Comparison of ENCODE assay signal across 8 cellular contexts in the genomic region with DNA sequence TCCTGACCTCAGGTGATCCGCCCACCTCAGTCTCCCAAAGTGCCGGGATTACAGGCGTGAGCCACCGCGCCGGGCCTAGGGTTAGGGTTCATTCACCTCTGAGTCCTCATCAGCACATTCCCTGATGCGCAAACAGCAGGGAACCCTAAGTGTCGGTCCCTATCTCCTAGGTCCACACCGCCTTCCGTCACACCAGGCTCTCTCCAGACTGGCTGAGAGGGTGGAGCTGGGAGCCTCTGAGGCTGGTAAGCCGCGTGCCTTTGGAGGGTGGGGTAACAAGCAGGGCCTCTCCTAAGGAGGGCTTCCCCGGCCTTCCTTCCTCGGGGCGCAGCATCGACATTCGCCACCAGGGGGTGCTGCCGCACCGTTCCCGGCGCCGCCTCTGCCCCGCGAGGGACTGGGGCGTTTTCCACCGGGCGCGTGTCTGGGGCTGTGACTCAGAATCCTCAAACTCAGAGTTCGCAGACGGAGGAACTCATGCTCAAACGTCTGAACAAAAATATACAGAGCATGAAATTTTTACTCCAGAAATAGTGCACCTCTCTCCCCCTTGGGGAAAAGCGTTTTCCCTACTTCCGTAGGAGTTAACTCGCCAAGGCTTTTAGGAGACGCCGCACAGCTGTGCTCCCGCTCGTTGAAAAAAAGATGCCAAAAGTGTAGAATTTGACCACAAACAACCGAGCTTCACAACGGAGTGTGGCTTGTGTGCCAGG.
DNase-seq lines count a peak whose midpoint lies in the region; ATAC-seq and TF ChIP-seq lines count a peak whose summit lies in the region.

No MANE protein-coding gene starts in this region.

- no peak overlapping the region for H3K27ac Mint-ChIP-seq in activated naive CD8-positive, alpha-beta T cell

- peak; percentile 12 for TF ChIP-seq POLR2A in ovary (IDR thresholded peaks at IDR 0.05)
- no peak for TF ChIP-seq POLR2A in thyroid gland (IDR thresholded peaks at IDR 0.05)

- no peaks in the 10 kb centered on the region for H3K9me3 Mint-ChIP-seq in activated naive CD8-positive, alpha-beta T cell (ENCODE audit: low read depth)

- H3K4me1 Mint-ChIP-seq in activated naive CD8-positive, alpha-beta T cell (ENCODE audit: low read depth): no peaks in the 10 kb centered on the region

- H3K27me3 ChIP-seq in ovary (no peaks in the 10 kb centered on the region), thyroid gland (no peaks in the 10 kb centered on the region)

- H3K27ac ChIP-seq in ovary (peak overlapping the region; percentile 54 to 63), thyroid gland (peak overlapping the region in 2 of 3 donors; percentile 8 to 46)

- 5 to 6% (median 5%) methylated on average over 40 of the region's 40 CpGs for WGBS in ovary, 3 donors
- WGBS in thyroid gland, 2 donors: 13 to 14% methylated on average over 25 to 39 of the region's 40 CpGs

- ATAC-seq in GM21528 (IDR thresholded peaks at IDR 0.05; ENCODE audit: low FRiP score, unreplicated experiment): peak; percentile 80
- ATAC-seq in Right ventricle myocardium inferior: peak; percentile 93

- DNase-seq in DMS79 (lab: John Stamatoyannopoulos, UW) (peak; percentile 34), Kasumi-1 (lab: John Stamatoyannopoulos, UW) (peak; percentile 62 to 79), SKM-1 (lab: John Stamatoyannopoulos, UW; ENCODE audit: unreplicated experiment) (peak; percentile 30), Right ventricle myocardium inferior (ENCODE audit: missing footprints) (peak; percentile 91), ovary (peak; percentile 84 to 94 (median 91)), thyroid gland (peak; percentile 84 to 89)

- H3K4me3 Mint-ChIP-seq in activated naive CD8-positive, alpha-beta T cell: peak overlapping the region; percentile 20

- no peaks in the 10 kb centered on the region for H3K36me3 Mint-ChIP-seq in activated naive CD8-positive, alpha-beta T cell

- H3K27me3 Mint-ChIP-seq in activated naive CD8-positive, alpha-beta T cell: peaks cover 11% of the 10 kb centered on the region

- H3K4me1 ChIP-seq in ovary (ENCODE audit: insufficient read depth) (no peaks in the 10 kb centered on the region), thyroid gland (peaks cover 0 to 23% of the 10 kb centered on the region in 2 donors)

- no peak for TF ChIP-seq EP300 in ovary (IDR thresholded peaks at IDR 0.05)

- H3K4me3 ChIP-seq in ovary: peak overlapping the region; percentile 21
- no peak overlapping the region for H3K4me3 ChIP-seq in thyroid gland (replicated peaks in 1 of 3)

- H3K36me3 ChIP-seq in ovary (no peaks in the 10 kb centered on the region), thyroid gland (no peaks in the 10 kb centered on the region)

- no peaks in the 10 kb centered on the region for H3K9me3 ChIP-seq in ovary
- H3K9me3 ChIP-seq in thyroid gland: no peaks in the 10 kb centered on the region

- TF ChIP-seq CTCF in ovary (IDR thresholded peaks at IDR 0.05) (peak; percentile 96 to 99 (median 99)), thyroid gland (IDR thresholded peaks at IDR 0.05) (peak; percentile 94 to 99 (median 98))

- intact Hi-C loops in Right ventricle myocardium inferior (cut with DNase I) (loop anchor here (1.0 to 10.0 kb wide), 4 partner anchors 64 to 282 kb away; a partner anchor contains a TSS), ovary (cut with DNase I) (loop anchor here in 3 of 4 donors (5.0 to 10.0 kb wide), 6 partner anchors 62 to 282 kb away; a partner anchor contains a TSS), thyroid gland (cut with DNase I) (loop anchor here (5.0 kb wide), 2 partner anchors 65 to 195 kb away; a partner anchor contains a TSS)

Comparison
In these comparisons a context has a peak if more than half of its experiments do, and no peak if none do; other contexts are left out.
1. DNase-seq: peak in every context shown above with its lines; median percentile 91 in Right ventricle myocardium inferior; 91 in ovary; 86 in thyroid gland; 70 in Kasumi-1; 34 in DMS79; 30 in SKM-1.